15 cellular contexts compared by ENCODE assay signal in genomic region chr5:113118765-113119164, GRCh38.
DNase-seq lines count a peak whose midpoint lies in the region; ATAC-seq lines count a peak whose summit lies in the region.
"Had no signal": no experiment of that assay in that cellular context is flagged by ENCODE, and none has a peak within 500 bp of the region (broad histone marks: within the 10 kb centered on the region; RNA-seq: fewer than 3 reads in every experiment).

No MANE protein-coding gene starts in this region.

- no peak overlapping the region for H4K91ac ChIP-seq in neuronal stem cell (ENCODE audit: low read depth, low read length, poor library complexity)

- DNase-seq in NCI-H748 (lab: John Stamatoyannopoulos, UW; ENCODE audit: unreplicated experiment) (peak; percentile 33), NCI-H748 treated with DMSO at 0.1 percent for 48 hours (lab: John Stamatoyannopoulos, UW) (no peak), left cardiac atrium (no peak), neuronal stem cell (ENCODE audit: low spot score) (no peak), aorta (no peak), iPS-NIHi7 (ENCODE audit: extremely low spot score) (no peak), HCEC 1CT (no peak)
- no peak for DNase-seq in activated CD4-positive, alpha-beta T cell treated with anti-CD3 and anti-CD28 coated beads, Interleukin-2, amount 50 U/mL, for 4 hours
- DNase-seq: activated CD4-positive, CD25-positive, alpha-beta regulatory T cell treated with anti-CD3 and anti-CD28 coated beads, Interleukin-2, amount 50 U/mL, for 72 hours; activated CD8-positive, alpha-beta memory T cell treated with anti-CD3 and anti-CD28 coated beads, Interleukin-2, amount 10 ng/mL, durations not matched to agents 7 days and 5 days; EL; foreskin melanocyte; NCI-H1694 treated with DMSO at 0.1 percent for 48 hours had no signal

- WGBS in neuronal stem cell (ENCODE audit: extremely low coverage in 2 of 2, insufficient read length in 2 of 2, insufficient replicate concordance in 1 of 2), 2 donors: no CpG with 5 or more reads among the region's 7 CpGs
- WGBS in aorta, 2 donors: 75 to 77% methylated on average over 7 of the region's 7 CpGs

- peak overlapping the region; percentile 12 for H3K18ac ChIP-seq in neuronal stem cell (ENCODE audit: low read length)

- H3K9me3 ChIP-seq in neuronal stem cell (replicated peaks in 1 of 2; ENCODE audit: control insufficient read depth in 2 of 2, insufficient read depth in 1 of 2, low read depth in 1 of 2, low read length in 2 of 2) (peaks cover 7 to 14% of the 10 kb centered on the region in 2 donors), aorta (ENCODE audit: control insufficient read depth, low read length) (no peaks in the 10 kb centered on the region)
- H3K9me3 ChIP-seq: sigmoid colon, thyroid gland had no signal

- intact Hi-C loops in left cardiac atrium (cut with DNase I): no loop called here
- intact Hi-C loops in aorta (cut with DNase I): no loop called here

- H3K4me2 ChIP-seq in neuronal stem cell (ENCODE audit: insufficient read depth, low read length, poor library complexity, severe bottlenecking): no peak overlapping the region

- no peak overlapping the region for H3K4ac ChIP-seq in neuronal stem cell (ENCODE audit: low read length)

- H3K36me3 ChIP-seq in neuronal stem cell (replicated peaks in 1 of 2; ENCODE audit: control insufficient read depth in 2 of 2, insufficient read depth in 2 of 2, low read length in 2 of 2): no peaks in the 10 kb centered on the region
- H3K36me3 ChIP-seq in aorta (ENCODE audit: control insufficient read depth in 1 of 2, insufficient read depth in 2 of 2, low read length in 1 of 2): no peaks in the 10 kb centered on the region
- H3K36me3 ChIP-seq: sigmoid colon, thyroid gland had no signal

- H2BK12ac ChIP-seq in neuronal stem cell (ENCODE audit: low read length): no peak overlapping the region

- no peak overlapping the region for H3K9ac ChIP-seq in neuronal stem cell (ENCODE audit: low read depth, low read length, poor library complexity)

- H3K23ac ChIP-seq in neuronal stem cell (ENCODE audit: low read depth, low read length, poor library complexity): no peak overlapping the region

- no peak overlapping the region for H2BK15ac ChIP-seq in neuronal stem cell (ENCODE audit: low read length)

- H3K27ac ChIP-seq in neuronal stem cell (replicated peaks; ENCODE audit: low read length) (no peak overlapping the region), aorta (ENCODE audit: low read depth in 1 of 2, low read length in 2 of 2) (no peak overlapping the region)
- H3K27ac ChIP-seq: thyroid gland had no signal

- no peak overlapping the region for H3K14ac ChIP-seq in neuronal stem cell (ENCODE audit: low read length)

- H3K27me3 ChIP-seq in neuronal stem cell (ENCODE audit: control insufficient read depth in 3 of 3, insufficient read depth in 3 of 3, low read depth in 1 of 3, low read length in 3 of 3): no peaks in the 10 kb centered on the region
- H3K27me3 ChIP-seq in aorta (ENCODE audit: control insufficient read depth in 1 of 2, insufficient read depth in 2 of 2, low read length in 1 of 2): no peaks in the 10 kb centered on the region
- H3K27me3 ChIP-seq: sigmoid colon, thyroid gland had no signal

- H3K4me3 ChIP-seq in neuronal stem cell (ENCODE audit: low read length in 2 of 2) (no peak overlapping the region), aorta (ENCODE audit: low read length in 2 of 2) (no peak overlapping the region)
- H3K4me3 ChIP-seq: sigmoid colon, thyroid gland had no signal

- H3K4me1 ChIP-seq in neuronal stem cell (ENCODE audit: control insufficient read depth in 2 of 2, insufficient read depth in 1 of 2, low read depth in 1 of 2, low read length in 2 of 2) (no peaks in the 10 kb centered on the region), aorta (ENCODE audit: control insufficient read depth in 1 of 2, insufficient read depth in 2 of 2, low read length in 2 of 2) (no peaks in the 10 kb centered on the region)

- H3K79me1 ChIP-seq in neuronal stem cell (ENCODE audit: low read depth, low read length): no peaks in the 10 kb centered on the region

- H2BK5ac ChIP-seq in neuronal stem cell (ENCODE audit: low read length): no peak overlapping the region

- H2AFZ ChIP-seq in neuronal stem cell (ENCODE audit: low read length): no peak overlapping the region

- H2BK120ac ChIP-seq in neuronal stem cell (ENCODE audit: low read depth, low read length): no peak overlapping the region

- H2AK5ac ChIP-seq in neuronal stem cell (ENCODE audit: low read depth, low read length): no peak overlapping the region

- peak; percentile 21 to 38 for ATAC-seq in left cardiac atrium
- ATAC-seq in aorta (ENCODE audit: low FRiP score): peak; percentile 4
- ATAC-seq: activated CD8-positive, alpha-beta memory T cell treated with anti-CD3 and anti-CD28 coated beads, Interleukin-2, amount 10 ng/mL, durations not matched to agents 7 days and 5 days had no signal

- H4K8ac ChIP-seq in neuronal stem cell (ENCODE audit: low read depth, low read length): no peak overlapping the region
